In genomic region chr4:106422766-106423165, GRCh38 we compare ENCODE assay signal across 17 cellular contexts. TPM values are rescaled to one million over a fixed set of nuclear protein-coding genes. Genes with fewer than 3 reads are reported as not detected.
DNase-seq lines count a peak whose midpoint lies in the region; TF ChIP-seq lines count a peak whose summit lies in the region.
"Had no signal": no experiment of that assay in that cellular context is flagged by ENCODE, and none has a peak within 500 bp of the region (broad histone marks: within the 10 kb centered on the region; RNA-seq: fewer than 3 reads in every experiment).

No MANE protein-coding gene starts in this region.

- TF ChIP-seq CTCF in Caco-2 (IDR thresholded peaks at IDR 0.05; ENCODE audit: insufficient read depth in 1 of 2, low read depth in 1 of 2, low read length in 1 of 2, severe bottlenecking in 1 of 2, unreplicated experiment in 1 of 2): no peak

- no peaks in the 10 kb centered on the region for H3K27me3 Mint-ChIP-seq in Caco-2 (ENCODE audit: insufficient read depth, unreplicated experiment)
- peaks cover 2% of the 10 kb centered on the region for H3K27me3 Mint-ChIP-seq in activated CD4-positive, alpha-beta T cell treated with anti-CD3 and anti-CD28 coated beads, Interleukin-2, amount 10 ng/mL, durations not matched to agents 7 days and 5 days

- peak overlapping the region; percentile 94 for H3K27ac Mint-ChIP-seq in Caco-2 (ENCODE audit: unreplicated experiment)
- no peak overlapping the region for H3K27ac Mint-ChIP-seq in activated CD4-positive, alpha-beta T cell treated with anti-CD3 and anti-CD28 coated beads, Interleukin-2, amount 10 ng/mL, durations not matched to agents 7 days and 5 days
- H3K27ac Mint-ChIP-seq: GM23338 had no signal

- H3K9me3 Mint-ChIP-seq in Caco-2 (ENCODE audit: unreplicated experiment): peaks cover 18% of the 10 kb centered on the region
- H3K9me3 Mint-ChIP-seq in activated CD4-positive, alpha-beta T cell treated with anti-CD3 and anti-CD28 coated beads, Interleukin-2, amount 10 ng/mL, durations not matched to agents 7 days and 5 days: no peaks in the 10 kb centered on the region
- H3K9me3 Mint-ChIP-seq: GM23338 had no signal

- POLR2A ChIA-PET in Caco-2 (lab: Charles Lee): no interaction called here
- POLR2A ChIA-PET in activated CD4-positive, alpha-beta T cell treated with anti-CD3 and anti-CD28 coated beads, Interleukin-2, amount 10 ng/mL, durations not matched to agents 7 days and 5 days (lab: Charles Lee): no interaction called here

- H3K27me3 ChIP-seq in Caco-2 (replicated peaks; ENCODE audit: control insufficient read depth, insufficient read depth, low read length): no peaks in the 10 kb centered on the region
- no peaks in the 10 kb centered on the region for H3K27me3 ChIP-seq in SJSA1 (replicated peaks)
- H3K27me3 ChIP-seq: BLaER1 had no signal

- H3K36me3 ChIP-seq in Caco-2 (ENCODE audit: control insufficient read depth, insufficient read depth, low read length) (no peaks in the 10 kb centered on the region), SJSA1 (no peaks in the 10 kb centered on the region)
- H3K36me3 ChIP-seq: BLaER1 had no signal

- H3K4me1 ChIP-seq in Caco-2: peaks cover 45% of the 10 kb centered on the region
- peaks cover 26% of the 10 kb centered on the region for H3K4me1 ChIP-seq in SJSA1 (replicated peaks)
- H3K4me1 ChIP-seq: BLaER1 had no signal

- H3K4me3 ChIP-seq in Caco-2 (ENCODE audit: low read depth, low read length) (no peak overlapping the region), SJSA1 (no peak overlapping the region)
- H3K4me3 ChIP-seq: BLaER1, GM23338 had no signal

- H3K9me3 ChIP-seq in Caco-2 (peaks cover 13% of the 10 kb centered on the region; the same call in 1 of the 2 replicates), SJSA1 (replicated peaks) (no peaks in the 10 kb centered on the region)
- H3K9me3 ChIP-seq: BLaER1 had no signal

- intact Hi-C loops in Caco-2 (cut with micrococcal nuclease; ENCODE audit: unreplicated experiment): loop anchor here (2.0 kb wide), 1 partner anchor 22 kb away; no protein-coding TSS in a partner anchor

- CTCF ChIA-PET in Caco-2 (lab: Charles Lee): interaction anchor here (1.3 kb wide), 1 partner anchor 10 kb away, joined by 9 read pairs; no protein-coding TSS in a partner anchor
- CTCF ChIA-PET in activated CD4-positive, alpha-beta T cell treated with anti-CD3 and anti-CD28 coated beads, Interleukin-2, amount 10 ng/mL, durations not matched to agents 7 days and 5 days (lab: Charles Lee): no interaction called here

- H3K27ac ChIP-seq in SJSA1: peak overlapping the region; percentile 78
- H3K27ac ChIP-seq: BLaER1 had no signal

- H3K36me3 Mint-ChIP-seq in Caco-2 (ENCODE audit: insufficient read depth, unreplicated experiment): no peaks in the 10 kb centered on the region
- no peaks in the 10 kb centered on the region for H3K36me3 Mint-ChIP-seq in activated CD4-positive, alpha-beta T cell treated with anti-CD3 and anti-CD28 coated beads, Interleukin-2, amount 10 ng/mL, durations not matched to agents 7 days and 5 days (ENCODE audit: low read depth)

- DNase-seq in Caco-2: no peak
- peak in 1 of 2 experiments; percentile 52 for DNase-seq in SJSA1 (ENCODE audit: low read depth in 1 of 2, low spot score in 2 of 2)
- peak; percentile 40 for DNase-seq in myocyte (ENCODE audit: low read depth)
- no peak for DNase-seq in NCI-H510A treated with DMSO at 0.1 percent for 48 hours (lab: John Stamatoyannopoulos, UW)
- DNase-seq in NCI-H345 (lab: John Stamatoyannopoulos, UW): no peak
- DNase-seq in NCI-H526 (lab: John Stamatoyannopoulos, UW): no peak
- no peak for DNase-seq in activated CD4-positive, alpha-beta T cell treated with anti-CD3 and anti-CD28 coated beads, Interleukin-2, amount 10 ng/mL, durations not matched to agents 7 days and 5 days
- DNase-seq: AML-193, Calu3, DMS 273 treated with DMSO at 0.1 percent for 48 hours, H7 had no signal

- no peak overlapping the region for H3K4me3 Mint-ChIP-seq in Caco-2 (ENCODE audit: unreplicated experiment)
- H3K4me3 Mint-ChIP-seq in activated CD4-positive, alpha-beta T cell treated with anti-CD3 and anti-CD28 coated beads, Interleukin-2, amount 10 ng/mL, durations not matched to agents 7 days and 5 days: no peak overlapping the region
- H3K4me3 Mint-ChIP-seq: GM23338 had no signal

- peaks cover 35% of the 10 kb centered on the region for H3K4me1 Mint-ChIP-seq in Caco-2 (ENCODE audit: low read depth, unreplicated experiment)
- no peaks in the 10 kb centered on the region for H3K4me1 Mint-ChIP-seq in activated CD4-positive, alpha-beta T cell treated with anti-CD3 and anti-CD28 coated beads, Interleukin-2, amount 10 ng/mL, durations not matched to agents 7 days and 5 days

- BruUV-seq in Caco-2 (replicated peaks; lab: Mats Ljungman, UMichigan): no TSS peak

RNA-seq across cellular contexts. Expression of gene GIMD1, which starts 54.2 kb away (rescaled TPM):
- total RNA-seq in Caco-2 (2022) (0.35 TPM in 1 of 2 replicates, not detected in the other), myocyte (not detected in 2 replicates)
- not detected in 2 replicates for total RNA-seq in SJSA1 (2014; rRNA removed; shearing (Covaris generic))
- polyA plus RNA-seq in myocyte (2012): 0.05 TPM
- not detected for total RNA-seq in activated CD4-positive, alpha-beta T cell treated with anti-CD3 and anti-CD28 coated beads, Interleukin-2, amount 10 ng/mL, durations not matched to agents 7 days and 5 days
- total RNA-seq: Calu3, Daoy, GM23338, H7, HepG2, HT1080 had no signal
- polyA plus RNA-seq: AG04450, GM23338, HepG2 had no signal
